16 cellular contexts compared by ENCODE assay signal in genomic region chr2:191866195-191866594, GRCh38. TPM values are rescaled to one million over a fixed set of nuclear protein-coding genes. Genes with fewer than 3 reads are reported as not detected.
DNase-seq lines count a peak whose midpoint lies in the region; ATAC-seq, FAIRE-seq and TF ChIP-seq lines count a peak whose summit lies in the region.
"Had no signal": no experiment of that assay in that cellular context is flagged by ENCODE, and none has a peak within 500 bp of the region (broad histone marks: within the 10 kb centered on the region; RNA-seq: fewer than 3 reads in every experiment).

No MANE protein-coding gene starts in this region.

- H3K4me1 Mint-ChIP-seq in nephron: peaks cover 51% of the 10 kb centered on the region
- H3K4me1 Mint-ChIP-seq in activated naive CD4-positive, alpha-beta T cell treated with anti-CD3 and anti-CD28 coated beads for 36 hours (ENCODE audit: low read depth): no peaks in the 10 kb centered on the region

- peak overlapping the region; percentile 2 for H2AFZ ChIP-seq in endothelial cell of umbilical vein (ENCODE audit: low read depth, low read length)

- H3K27ac ChIP-seq in RWPE2 (ENCODE audit: poor library complexity, severe bottlenecking) (peak overlapping the region; percentile 94), endothelial cell of umbilical vein (ENCODE audit: insufficient read depth, low read depth, low read length) (peak overlapping the region; percentile 88), tibial nerve (peak overlapping the region in 3 of 4 donors; percentile 31 to 74 (median 65))

- intact Hi-C loops in endothelial cell of umbilical vein (cut with micrococcal nuclease): loop anchor here (5.0 kb wide), 1 partner anchor 161 kb away; no protein-coding TSS in a partner anchor
- intact Hi-C loops in activated naive CD4-positive, alpha-beta T cell treated with anti-CD3 and anti-CD28 coated beads for 36 hours (cut with micrococcal nuclease): no loop called here

- H3K4me3 ChIP-seq in RWPE2 (ENCODE audit: severe bottlenecking): no peak overlapping the region
- no peak overlapping the region for H3K4me3 ChIP-seq in endothelial cell of umbilical vein (replicated peaks in 1 of 3; ENCODE audit: insufficient read depth in 1 of 3, low read depth in 1 of 3, low read length in 3 of 3)
- no peak overlapping the region for H3K4me3 ChIP-seq in tibial nerve
- H3K4me3 ChIP-seq: MG63, SK-N-MC had no signal

- H3K27me3 ChIP-seq in RWPE2 (ENCODE audit: insufficient read depth, poor library complexity, severe bottlenecking): no peaks in the 10 kb centered on the region
- no peaks in the 10 kb centered on the region for H3K27me3 ChIP-seq in endothelial cell of umbilical vein (ENCODE audit: control insufficient read depth in 2 of 2, insufficient read depth in 2 of 2, low read length in 2 of 2)
- H3K27me3 ChIP-seq in tibial nerve: no peaks in the 10 kb centered on the region
- H3K27me3 ChIP-seq: MG63 had no signal

- TF ChIP-seq EP300 in tibial nerve (IDR thresholded peaks at IDR 0.05): no peak

- FAIRE-seq in endothelial cell of umbilical vein (lab: Jason Lieb, UNC): no peak
- FAIRE-seq: GM12892 had no signal

- H3K9me1 ChIP-seq in endothelial cell of umbilical vein (replicated peaks; ENCODE audit: control insufficient read depth, extremely low read depth, insufficient read depth, low read length): no peaks in the 10 kb centered on the region

- TF ChIP-seq CTCF in RWPE2 (IDR thresholded peaks at IDR 0.05; ENCODE audit: poor library complexity, severe bottlenecking) (no peak), endothelial cell of umbilical vein (IDR thresholded peaks at IDR 0.05; ENCODE audit: extremely low read depth in 1 of 2, insufficient read depth in 1 of 2, low read depth in 1 of 2, low read length in 2 of 2) (no peak), nephron (IDR thresholded peaks at IDR 0.05; ENCODE audit: unreplicated experiment in 3 of 3) (no peak), tibial nerve (IDR thresholded peaks at IDR 0.05) (no peak)

- H3K4me3 Mint-ChIP-seq in nephron: no peak overlapping the region
- no peak overlapping the region for H3K4me3 Mint-ChIP-seq in activated naive CD4-positive, alpha-beta T cell treated with anti-CD3 and anti-CD28 coated beads for 36 hours
- H3K4me3 Mint-ChIP-seq: activated T-cell treated with anti-CD3 and anti-CD28 coated beads, Interleukin-2, amount 50 U/mL, for 72 hours had no signal

- peak overlapping the region; percentile 37 for H3K9ac ChIP-seq in endothelial cell of umbilical vein (replicated peaks; ENCODE audit: extremely low read depth, insufficient read depth, low read length)

- H3K4me1 ChIP-seq in RWPE2 (ENCODE audit: insufficient read depth, poor library complexity, severe bottlenecking): peaks cover 58% of the 10 kb centered on the region
- peaks cover 43% of the 10 kb centered on the region for H3K4me1 ChIP-seq in endothelial cell of umbilical vein (ENCODE audit: control insufficient read depth, extremely low read depth, insufficient read depth, low read length)
- H3K4me1 ChIP-seq in tibial nerve: peaks cover 0 to 33% (median 8%) of the 10 kb centered on the region in 4 donors

- H3K36me3 ChIP-seq in RWPE2 (ENCODE audit: low read depth) (no peaks in the 10 kb centered on the region), endothelial cell of umbilical vein (ENCODE audit: control insufficient read depth in 2 of 2, extremely low read depth in 1 of 2, insufficient read depth in 2 of 2, low read length in 2 of 2) (no peaks in the 10 kb centered on the region), tibial nerve (no peaks in the 10 kb centered on the region)
- H3K36me3 ChIP-seq: MG63 had no signal

- no peak for DNase-seq in RWPE2 (ENCODE audit: low spot score)
- no peak for DNase-seq in endothelial cell of umbilical vein (ENCODE audit: low read depth, low spot score)
- DNase-seq in tibial nerve (ENCODE audit: low spot score in 2 of 2): no peak
- DNase-seq in NAMALWA (ENCODE audit: low spot score): no peak
- DNase-seq in cerebellar nuclear complex (lab: John Stamatoyannopoulos, UW): no peak
- DNase-seq in activated naive CD4-positive, alpha-beta T cell treated with anti-CD3 and anti-CD28 coated beads for 36 hours: no peak
- DNase-seq in stimulated activated naive CD4-positive, alpha-beta T cell (lab: John Stamatoyannopoulos, UW): no peak
- DNase-seq: activated T-cell treated with anti-CD3 and anti-CD28 coated beads, Interleukin-2, amount 50 U/mL, for 72 hours; NCI-H524; stimulated activated CD4-positive, alpha-beta T cell treated with anti-CD3 and anti-CD28 coated beads, Interleukin-12 subunit alpha, Interleukin-12 subunit beta, amount 100 ng/mL, for 4 hours; stimulated activated CD8-positive, alpha-beta memory T cell treated with anti-CD3 and anti-CD28 coated beads, Interleukin-4, amount 100 ng/mL, for 48 hours had no signal

- POLR2A ChIA-PET in endothelial cell of umbilical vein (lab: Charles Lee): interaction anchor here (1.0 to 2.7 kb wide), 6 partner anchors 8 to 188 kb away, joined by 3 to 9 read pairs (median 4); partner anchors contain the start of genes CAVIN2 and NABP1

- H4K20me1 ChIP-seq in endothelial cell of umbilical vein (replicated peaks; ENCODE audit: control insufficient read depth, extremely low read depth, insufficient read depth, low read length): no peaks in the 10 kb centered on the region

- ATAC-seq in RWPE2 (ENCODE audit: low read depth): no peak
- ATAC-seq: activated CD4-positive, CD25-positive, alpha-beta regulatory T cell treated with anti-CD3 and anti-CD28 coated beads, Interleukin-2, amount 50 U/mL, for 24 hours; activated T-cell treated with anti-CD3 and anti-CD28 coated beads, Interleukin-2, amount 50 U/mL, for 72 hours had no signal

- no peaks in the 10 kb centered on the region for H3K36me3 Mint-ChIP-seq in nephron (ENCODE audit: low read depth)
- no peaks in the 10 kb centered on the region for H3K36me3 Mint-ChIP-seq in activated naive CD4-positive, alpha-beta T cell treated with anti-CD3 and anti-CD28 coated beads for 36 hours (ENCODE audit: low read depth)

- no peaks in the 10 kb centered on the region for H3K27me3 Mint-ChIP-seq in nephron (ENCODE audit: low read depth)
- H3K27me3 Mint-ChIP-seq in activated naive CD4-positive, alpha-beta T cell treated with anti-CD3 and anti-CD28 coated beads for 36 hours (ENCODE audit: low read depth): peaks cover 11% of the 10 kb centered on the region

- H3K27ac Mint-ChIP-seq in nephron: peak overlapping the region; percentile 97 to 98 (median 98)
- H3K27ac Mint-ChIP-seq in activated naive CD4-positive, alpha-beta T cell treated with anti-CD3 and anti-CD28 coated beads for 36 hours: no peak overlapping the region
- H3K27ac Mint-ChIP-seq: activated T-cell treated with anti-CD3 and anti-CD28 coated beads, Interleukin-2, amount 50 U/mL, for 72 hours had no signal

- CTCF ChIA-PET in endothelial cell of umbilical vein (lab: Charles Lee): interaction anchor here (1.0 to 8.9 kb wide), 8 partner anchors 10 to 311 kb away, joined by 3 to 219 read pairs (median 6); partner anchors contain the start of gene CAVIN2
- CTCF ChIA-PET in activated naive CD4-positive, alpha-beta T cell treated with anti-CD3 and anti-CD28 coated beads for 36 hours (lab: Charles Lee): interaction anchor here (0.9 kb wide), 1 partner anchor 9 kb away, joined by 3 read pairs; no protein-coding TSS in a partner anchor

- BruUV-seq in endothelial cell of umbilical vein (replicated peaks; lab: Mats Ljungman, UMichigan): no TSS peak

- dilution Hi-C loops in endothelial cell of umbilical vein (cut with MboI; ENCODE audit: extremely low pct_ligation_motif_present, low sequenced_read_pairs): no loop called here

- peak overlapping the region; percentile 14 for H3K4me2 ChIP-seq in endothelial cell of umbilical vein (ENCODE audit: insufficient read depth, low read length)

- H3K9me3 ChIP-seq in RWPE2 (ENCODE audit: severe bottlenecking) (no peaks in the 10 kb centered on the region), endothelial cell of umbilical vein (replicated peaks; ENCODE audit: control insufficient read depth, insufficient read depth, low read length) (no peaks in the 10 kb centered on the region), tibial nerve (no peaks in the 10 kb centered on the region)
- H3K9me3 ChIP-seq: MG63 had no signal

- peaks cover 4% of the 10 kb centered on the region for H3K9me3 Mint-ChIP-seq in nephron
- H3K9me3 Mint-ChIP-seq in activated naive CD4-positive, alpha-beta T cell treated with anti-CD3 and anti-CD28 coated beads for 36 hours: no peaks in the 10 kb centered on the region
- H3K9me3 Mint-ChIP-seq: activated T-cell treated with anti-CD3 and anti-CD28 coated beads, Interleukin-2, amount 50 U/mL, for 72 hours had no signal

- 67 to 68% methylated on average over 5 of the region's 5 CpGs for WGBS in tibial nerve, 2 donors

- no peaks in the 10 kb centered on the region for H3K79me2 ChIP-seq in endothelial cell of umbilical vein (ENCODE audit: control insufficient read depth, insufficient read depth, low read length)

- TF ChIP-seq POLR2A in endothelial cell of umbilical vein (IDR thresholded peaks at IDR 0.05; ENCODE audit: low read depth, low read length) (no peak), tibial nerve (IDR thresholded peaks at IDR 0.05) (no peak)

TF ChIP-seq in endothelial cell of umbilical vein, 7 proteins besides CTCF, POLR2A, EP300 and RAD21:
- TF ChIP-seq MYC (IDR thresholded peaks at IDR 0.05; ENCODE audit: low read depth, low read length): no peak

RNA-seq across cellular contexts. Expression of gene CAVIN2, which starts 19.3 kb away (rescaled TPM):
- total RNA-seq in endothelial cell of umbilical vein (171 and 202 TPM in 2 replicates), tibial nerve (10 to 100 TPM; 47.9 to 54.0 (median 50.9) TPM)
- 210 and 260 TPM in 2 replicates for polyA plus RNA-seq in endothelial cell of umbilical vein
- 295 and 361 TPM in 2 replicates for polyA plus RNA-seq in endothelial cell of umbilical vein (2011; cell fraction: cytosol; rRNA removed)
- 236 and 302 TPM in 2 replicates for polyA plus RNA-seq in endothelial cell of umbilical vein (2011; cell fraction: nucleus; rRNA removed)
- 209 and 239 TPM in 2 replicates for polyA plus RNA-seq in endothelial cell of umbilical vein (2012)
- polyA minus RNA-seq in endothelial cell of umbilical vein: 336 and 384 TPM in 2 replicates
- not detected for polyA minus RNA-seq in endothelial cell of umbilical vein (2011; cell fraction: cytosol; rRNA and poly(A)+ RNA removed)
- 217 and 316 TPM in 2 replicates for polyA minus RNA-seq in endothelial cell of umbilical vein (2011; cell fraction: nucleus; rRNA and poly(A)+ RNA removed)
- not detected for total RNA-seq in activated naive CD4-positive, alpha-beta T cell treated with anti-CD3 and anti-CD28 coated beads for 36 hours
- total RNA-seq: activated T-cell treated with anti-CD3 and anti-CD28 coated beads, Interleukin-2, amount 50 U/mL, for 72 hours had no signal

Comparison
In these comparisons a context has a peak if more than half of its experiments do, and no peak if none do; other contexts are left out.
1. RNA of gene CAVIN2, which starts 19.3 kb away (total RNA-seq): 171 to 202 TPM in endothelial cell of umbilical vein and 47.9 to 54.0 TPM in tibial nerve; not detected in activated naive CD4-positive, alpha-beta T cell treated with anti-CD3 and anti-CD28 coated beads for 36 hours; every median in the first group is over 10 times any median in the second.
2. Peak in every context shown above with its lines, with median percentiles within 50 percentile points of each other: H3K27ac ChIP-seq.